ENCODE assay signal across 8 cellular contexts in the genomic region with DNA sequence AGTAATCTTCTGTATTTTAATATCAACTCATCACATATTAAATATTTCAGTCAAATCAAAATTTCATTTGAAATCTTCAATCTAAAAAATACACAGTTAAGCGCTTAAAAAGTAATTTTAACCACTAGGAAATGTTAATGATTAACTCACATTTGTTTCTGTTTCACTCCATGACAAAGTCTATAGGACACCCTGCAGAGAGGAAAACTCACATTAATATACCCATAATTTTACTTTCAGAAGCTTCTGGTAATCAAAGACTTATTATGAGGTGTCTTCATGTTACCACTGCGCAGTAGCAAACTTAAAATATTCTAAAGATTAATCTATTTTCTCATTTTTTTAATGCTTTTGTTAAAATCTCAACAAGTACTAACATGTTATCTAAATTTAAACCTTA. TPM values are rescaled to one million over a fixed set of nuclear protein-coding genes. Genes with fewer than 3 reads are reported as not detected.
DNase-seq lines count a peak whose midpoint lies in the region; ATAC-seq and TF ChIP-seq lines count a peak whose summit lies in the region.

No MANE protein-coding gene starts in this region.

- H3K4me3 ChIP-seq in Peyer's patch = peak overlapping the region in 3 of 4 donors; percentile 63 to 73 (median 66)
- H3K4me3 ChIP-seq in esophagus muscularis mucosa = peak overlapping the region; percentile 73 to 91 (median 82)
- peak overlapping the region; percentile 53 to 80 (median 70) for H3K4me3 ChIP-seq in gastrocnemius medialis

- intact Hi-C loops in esophagus muscularis mucosa (cut with DNase I) = no loop called here
- intact Hi-C loops in gastrocnemius medialis (cut with DNase I; ENCODE audit: low total_unique reads) = no loop called here

- TF ChIP-seq CTCF in GM13976 (IDR thresholded peaks at IDR 0.05; ENCODE audit: borderline replicate concordance, control extremely low read depth, extremely low read depth, insufficient read depth, missing control alignments) (no peak), Peyer's patch (IDR thresholded peaks at IDR 0.05) (peak in 3 of 6 experiments; percentile 23 to 40 (median 33)), esophagus muscularis mucosa (IDR thresholded peaks at IDR 0.05) (no peak), gastrocnemius medialis (IDR thresholded peaks at IDR 0.05 in 4 of 5, conservative IDR thresholded peaks at IDR 0.05 in 1 of 5) (no peak)

- no peaks in the 10 kb centered on the region for H3K4me1 ChIP-seq in Peyer's patch
- peaks cover 0 to 12% (median 12%) of the 10 kb centered on the region in 4 donors for H3K4me1 ChIP-seq in esophagus muscularis mucosa
- H3K4me1 ChIP-seq in gastrocnemius medialis = peaks cover 6 to 7% of the 10 kb centered on the region in 2 donors

- no peaks in the 10 kb centered on the region for H3K27me3 ChIP-seq in Peyer's patch
- peaks cover 0 to 22% (median 4%) of the 10 kb centered on the region in 4 donors for H3K27me3 ChIP-seq in esophagus muscularis mucosa
- peaks cover 16 to 35% (median 24%) of the 10 kb centered on the region in 3 donors for H3K27me3 ChIP-seq in gastrocnemius medialis

- H3K36me3 ChIP-seq in Peyer's patch (no peaks in the 10 kb centered on the region), esophagus muscularis mucosa (peaks cover 0 to 10% (median 0%) of the 10 kb centered on the region in 4 donors), gastrocnemius medialis (no peaks in the 10 kb centered on the region)

- H3K9me3 ChIP-seq in Peyer's patch = peaks cover 0 to 6% (median 0%) of the 10 kb centered on the region in 4 donors
- H3K9me3 ChIP-seq in esophagus muscularis mucosa = no peaks in the 10 kb centered on the region
- no peaks in the 10 kb centered on the region for H3K9me3 ChIP-seq in gastrocnemius medialis

- WGBS in esophagus muscularis mucosa = 87% methylated on average over 2 of the region's 2 CpGs

- ATAC-seq in gastrocnemius medialis (no peak), GM21576 (IDR thresholded peaks at IDR 0.05; ENCODE audit: unreplicated experiment) (no peak)

- H3K27ac ChIP-seq in Peyer's patch (peak overlapping the region; percentile 88 to 98 (median 94)), esophagus muscularis mucosa (replicated peaks in 1 of 4) (no peak overlapping the region), gastrocnemius medialis (no peak overlapping the region)

- TF ChIP-seq EP300 in esophagus muscularis mucosa (IDR thresholded peaks at IDR 0.05) = no peak

- no peak for TF ChIP-seq POLR2A in Peyer's patch (IDR thresholded peaks at IDR 0.05)
- TF ChIP-seq POLR2A in esophagus muscularis mucosa (IDR thresholded peaks at IDR 0.05; ENCODE audit: low read depth) = no peak
- TF ChIP-seq POLR2A in gastrocnemius medialis (IDR thresholded peaks at IDR 0.05) = no peak

- in situ Hi-C loops in GM13976 (cut with MboI; ENCODE audit: low sequenced_read_pairs, unreplicated experiment) = no loop called here
- in situ Hi-C loops in gastrocnemius medialis (cut with MboI; ENCODE audit: low sequenced_read_pairs in 4 of 4) = no loop called here

- DNase-seq in GM13976 (ENCODE audit: low spot score) (peak; percentile 32), Peyer's patch (no peak), esophagus muscularis mucosa (ENCODE audit: extremely low spot score) (no peak), gastrocnemius medialis (no peak), SKM-1 (lab: John Stamatoyannopoulos, UW; ENCODE audit: unreplicated experiment) (no peak), NCI-H1694 treated with DMSO at 0.1 percent for 48 hours (lab: John Stamatoyannopoulos, UW) (no peak)
- DNase-seq in stimulated activated naive CD4-positive, alpha-beta T cell treated with Interleukin-2 at 50 U/mL for 16 hours (lab: John Stamatoyannopoulos, UW) = no peak

RNA-seq across cellular contexts. Expression of gene ZNF518A, which starts 41.0 kb away (rescaled TPM):
- total RNA-seq in Peyer's patch (10 to 100 TPM; 23.9 to 43.2 (median 35.0) TPM), esophagus muscularis mucosa (10 to 100 TPM; 11.6 to 20.8 (median 12.2) TPM), gastrocnemius medialis (10 to 100 TPM in 1 of 4 donors, 1 to 10 TPM in 3; 4.9 to 11.8 (median 8.2) TPM)

RNA-seq across cellular contexts. Expression of gene CCNJ, which starts 45.7 kb away (rescaled TPM):
- total RNA-seq in Peyer's patch = 1 to 10 TPM; 1.7 to 5.8 (median 4.5) TPM
- 1 to 10 TPM; 3.8 to 5.3 (median 4.8) TPM for total RNA-seq in esophagus muscularis mucosa
- 1 to 10 TPM; 2.0 to 4.6 (median 3.2) TPM for total RNA-seq in gastrocnemius medialis

Comparison
In these comparisons a context has a peak if more than half of its experiments do, and no peak if none do; other contexts are left out.
1. H3K27ac ChIP-seq: peak in Peyer's patch (4 of 4); none in esophagus muscularis mucosa (0 of 4) and gastrocnemius medialis (0 of 4).
2. Peak in every context shown above with its lines, with median percentiles within 50 percentile points of each other: H3K4me3 ChIP-seq.